ENCODE assay signal across 1 cellular context in the genomic region with DNA sequence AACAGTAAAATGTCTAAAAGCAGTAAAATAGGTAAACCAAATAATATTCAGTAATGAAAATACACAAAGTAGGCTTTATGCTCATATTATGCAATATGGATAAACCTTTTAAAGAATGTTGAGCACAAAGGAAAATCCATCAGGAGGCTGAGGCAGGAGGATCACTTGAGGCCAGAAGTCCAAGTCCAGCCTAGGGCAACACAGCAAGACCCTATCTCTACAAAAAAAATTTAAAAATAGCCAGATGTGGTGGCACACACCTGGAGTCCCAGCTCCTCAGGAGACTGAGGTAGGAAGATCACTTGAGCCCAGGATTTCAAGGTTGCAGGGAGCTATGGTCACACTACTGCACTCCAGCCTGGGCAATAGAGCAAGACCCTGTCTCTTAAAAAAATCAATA.
A peak's percentile ranks its signal among the peaks of the same experiment; 100 is the strongest.
TF ChIP-seq lines count a peak whose summit lies in the region.

No MANE protein-coding gene starts in this region.

TF ChIP-seq in K562, 482 proteins besides CTCF, POLR2A, EP300 and RAD21 (continued from another document):
- TF ChIP-seq CHD1 (IDR thresholded peaks at IDR 0.05; ENCODE audit: low read length) (no peak), MAFK (IDR thresholded peaks at IDR 0.05; ENCODE audit: low read length) (no peak), ZHX1 (conservative IDR thresholded peaks at IDR 0.05; ENCODE audit: low read length) (no peak), ZNF121 (CRISPR knock-in tag; conservative IDR thresholded peaks at IDR 0.05) (peak; percentile 93), DDX20 (tag; IDR thresholded peaks at IDR 0.05; ENCODE audit: low read depth) (no peak)
